9 cellular contexts compared by ENCODE assay signal in the genomic region with DNA sequence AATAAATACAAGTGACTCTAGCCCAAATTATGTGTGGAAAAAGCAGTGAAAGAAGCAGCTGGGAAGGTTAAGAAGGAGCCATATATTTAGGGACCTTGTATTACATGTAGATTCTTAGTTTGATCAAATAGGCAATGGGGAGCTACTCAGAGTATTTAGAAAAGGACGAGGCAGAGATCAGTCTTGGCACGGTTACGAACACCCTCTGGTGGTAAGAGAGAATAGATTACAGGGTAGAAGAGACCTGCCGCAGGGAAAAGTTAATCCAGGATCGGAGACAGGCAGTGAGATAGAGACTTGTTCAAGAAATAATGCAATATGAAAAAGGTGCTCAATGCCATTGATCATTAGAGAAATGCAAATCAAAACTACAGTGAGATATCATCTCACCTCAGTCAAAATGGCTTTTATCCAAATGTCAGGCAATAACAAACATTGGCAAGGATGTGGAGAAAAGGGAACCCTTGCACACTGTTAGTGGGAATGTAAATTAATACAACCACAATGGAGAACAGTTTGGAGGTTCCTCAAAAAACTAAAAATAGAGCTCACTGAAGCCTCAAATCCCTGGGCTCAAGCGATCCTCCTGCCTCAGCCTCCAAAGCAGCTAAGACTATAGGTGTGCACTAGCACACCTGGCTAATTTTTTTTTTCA. TPM values are rescaled to one million over a fixed set of nuclear protein-coding genes. Genes with fewer than 3 reads are reported as not detected.
A peak's percentile ranks its signal among the peaks of the same experiment; 100 is the strongest.
DNase-seq lines count a peak whose midpoint lies in the region; ATAC-seq, FAIRE-seq and TF ChIP-seq lines count a peak whose summit lies in the region.
"Had no signal": no experiment of that assay in that cellular context is flagged by ENCODE, and none has a peak within 500 bp of the region (broad histone marks: within the 10 kb centered on the region; RNA-seq: fewer than 3 reads in every experiment).

No MANE protein-coding gene starts in this region.

- peak; percentile 44 for DNase-seq in HEK293T (ENCODE audit: extremely low spot score)
- peak; percentile 30 for DNase-seq in astrocyte (ENCODE audit: low read depth)
- peak; percentile 23 for DNase-seq in keratinocyte (ENCODE audit: low read depth, low spot score)
- no peak for DNase-seq in RWPE1 (ENCODE audit: low spot score)
- no peak for DNase-seq in activated CD4-positive, alpha-beta T cell treated with anti-CD3 and anti-CD28 coated beads, Interleukin-2, amount 10 ng/mL, durations not matched to agents 7 days and 5 days

- H3K9me3 ChIP-seq in astrocyte (ENCODE audit: insufficient read depth, low read depth, low read length), result no peaks in the 10 kb centered on the region
- no peaks in the 10 kb centered on the region for H3K9me3 ChIP-seq in keratinocyte (ENCODE audit: control insufficient read depth, low read depth, low read length)

- POLR2A ChIA-PET in HEK293T (lab: Yijun Ruan, JAX) (interaction anchor here (1.0 kb wide), 1 partner anchor 326 kb away, joined by 3 read pairs; the partner anchor contains the start of gene HSDL2), RWPE1 (lab: Yijun Ruan, JAX; ENCODE audit: low non-redundant PET) (no interaction called here)
- POLR2A ChIA-PET in activated CD4-positive, alpha-beta T cell treated with anti-CD3 and anti-CD28 coated beads, Interleukin-2, amount 10 ng/mL, durations not matched to agents 7 days and 5 days (lab: Charles Lee), result no interaction called here

- no peak overlapping the region for H3K27ac ChIP-seq in 22Rv1
- no peak overlapping the region for H3K27ac ChIP-seq in astrocyte (ENCODE audit: low read depth, low read length)
- no peak overlapping the region for H3K27ac ChIP-seq in keratinocyte (ENCODE audit: control insufficient read depth, insufficient read depth, low read length)
- no peak overlapping the region for H3K27ac ChIP-seq in RWPE1

- H3K36me3 ChIP-seq in astrocyte (ENCODE audit: insufficient read depth, low read length) (peaks cover 2% of the 10 kb centered on the region), keratinocyte (ENCODE audit: control insufficient read depth in 2 of 2, extremely low read depth in 1 of 2, insufficient read depth in 2 of 2, low read length in 2 of 2) (peaks cover 0 to 2% of the 10 kb centered on the region in 2 experiments)

- no peaks in the 10 kb centered on the region for H3K9me3 Mint-ChIP-seq in astrocyte (ENCODE audit: unreplicated experiment)
- no peaks in the 10 kb centered on the region for H3K9me3 Mint-ChIP-seq in activated CD4-positive, alpha-beta T cell treated with anti-CD3 and anti-CD28 coated beads, Interleukin-2, amount 10 ng/mL, durations not matched to agents 7 days and 5 days

- H3K79me2 ChIP-seq in astrocyte (ENCODE audit: insufficient read depth, low read length) (peaks cover 20% of the 10 kb centered on the region), keratinocyte (ENCODE audit: control insufficient read depth, insufficient read depth, low read length) (no peaks in the 10 kb centered on the region)

- no peak for ATAC-seq in GM19023 (IDR thresholded peaks at IDR 0.05; ENCODE audit: unreplicated experiment)
- ATAC-seq in HG02610 (IDR thresholded peaks at IDR 0.05; ENCODE audit: unreplicated experiment), result no peak

- H3K4me2 ChIP-seq in astrocyte (ENCODE audit: low read length) (no peak overlapping the region), keratinocyte (ENCODE audit: control insufficient read depth, extremely low read depth, insufficient read depth, low read depth, low read length) (no peak overlapping the region)

- H3K27me3 ChIP-seq in astrocyte (ENCODE audit: insufficient read depth, low read length), result no peaks in the 10 kb centered on the region
- no peaks in the 10 kb centered on the region for H3K27me3 ChIP-seq in keratinocyte (ENCODE audit: control insufficient read depth, extremely low read depth, insufficient read depth, low read length)

- no peaks in the 10 kb centered on the region for H3K36me3 Mint-ChIP-seq in astrocyte (ENCODE audit: low read depth, unreplicated experiment)
- peaks cover 27% of the 10 kb centered on the region for H3K36me3 Mint-ChIP-seq in activated CD4-positive, alpha-beta T cell treated with anti-CD3 and anti-CD28 coated beads, Interleukin-2, amount 10 ng/mL, durations not matched to agents 7 days and 5 days (ENCODE audit: low read depth)

- H4K20me1 ChIP-seq in astrocyte (ENCODE audit: insufficient read depth, low read length) (peaks cover 11% of the 10 kb centered on the region), keratinocyte (ENCODE audit: control insufficient read depth, extremely low read depth, insufficient read depth, low read length) (no peaks in the 10 kb centered on the region)

- TF ChIP-seq CTCF in 22Rv1 (IDR thresholded peaks at IDR 0.05) (peak; percentile 22), astrocyte (IDR thresholded peaks at IDR 0.05; ENCODE audit: insufficient read depth, low read depth, low read length) (peak; percentile 45), keratinocyte (optimal IDR thresholded peaks at IDR 0.05 in 1 of 3, IDR thresholded peaks at IDR 0.05 in 1 of 3, conservative IDR thresholded peaks at IDR 0.05 in 1 of 3; ENCODE audit: extremely low read depth in 1 of 3, insufficient read depth in 2 of 3, low read length in 3 of 3) (peak; percentile 53 to 66 (median 58)), RWPE1 (conservative IDR thresholded peaks at IDR 0.05; ENCODE audit: low read depth) (no peak)

- FAIRE-seq in astrocyte (lab: Jason Lieb, UNC) (peak; percentile 65), keratinocyte (lab: Jason Lieb, UNC) (peak; percentile 94)

- H3K9ac ChIP-seq in astrocyte (ENCODE audit: low read length) (no peak overlapping the region), keratinocyte (ENCODE audit: control insufficient read depth, extremely low read depth, insufficient read depth, low read length) (no peak overlapping the region)

- no peak overlapping the region for H3K4me3 Mint-ChIP-seq in astrocyte (ENCODE audit: unreplicated experiment)
- H3K4me3 Mint-ChIP-seq in activated CD4-positive, alpha-beta T cell treated with anti-CD3 and anti-CD28 coated beads, Interleukin-2, amount 10 ng/mL, durations not matched to agents 7 days and 5 days, result no peak overlapping the region
- H3K4me3 Mint-ChIP-seq: activated naive CD8-positive, alpha-beta T cell had no signal

- dilution Hi-C loops in keratinocyte (cut with MboI; ENCODE audit: extremely low pct_ligation_motif_present, low sequenced_read_pairs), result no loop called here

- H3K27ac Mint-ChIP-seq in astrocyte (ENCODE audit: unreplicated experiment), result no peak overlapping the region
- H3K27ac Mint-ChIP-seq in activated CD4-positive, alpha-beta T cell treated with anti-CD3 and anti-CD28 coated beads, Interleukin-2, amount 10 ng/mL, durations not matched to agents 7 days and 5 days, result no peak overlapping the region
- H3K27ac Mint-ChIP-seq: activated naive CD8-positive, alpha-beta T cell had no signal

- H3K4me1 Mint-ChIP-seq in astrocyte (ENCODE audit: low read depth, unreplicated experiment), result no peaks in the 10 kb centered on the region
- peaks cover 15% of the 10 kb centered on the region for H3K4me1 Mint-ChIP-seq in activated CD4-positive, alpha-beta T cell treated with anti-CD3 and anti-CD28 coated beads, Interleukin-2, amount 10 ng/mL, durations not matched to agents 7 days and 5 days

- no peaks in the 10 kb centered on the region for H3K27me3 Mint-ChIP-seq in astrocyte (ENCODE audit: low read depth, unreplicated experiment)
- no peaks in the 10 kb centered on the region for H3K27me3 Mint-ChIP-seq in activated CD4-positive, alpha-beta T cell treated with anti-CD3 and anti-CD28 coated beads, Interleukin-2, amount 10 ng/mL, durations not matched to agents 7 days and 5 days
- H3K27me3 Mint-ChIP-seq: activated naive CD8-positive, alpha-beta T cell had no signal

- CTCF ChIA-PET in HEK293T (lab: Yijun Ruan, JAX) (interaction anchor here (0.6 to 1.1 kb wide), 3 partner anchors 9 to 123 kb away, joined by 3 to 4 read pairs (median 3); no protein-coding TSS in a partner anchor), RWPE1 (lab: Yijun Ruan, JAX) (interaction anchor here (0.5 to 0.6 kb wide), 2 partner anchors 274 to 1688 kb away, joined by 3 read pairs; no protein-coding TSS in a partner anchor)
- CTCF ChIA-PET in activated CD4-positive, alpha-beta T cell treated with anti-CD3 and anti-CD28 coated beads, Interleukin-2, amount 10 ng/mL, durations not matched to agents 7 days and 5 days (lab: Charles Lee), result interaction anchor here (0.6 kb wide), 1 partner anchor 41 kb away, joined by 3 read pairs; no protein-coding TSS in a partner anchor

- H3K9me1 ChIP-seq in keratinocyte (ENCODE audit: control insufficient read depth, extremely low read depth, insufficient read depth, low read length), result no peaks in the 10 kb centered on the region

- no peak overlapping the region for H3K4me3 ChIP-seq in astrocyte (ENCODE audit: insufficient read depth, low read depth, low read length)
- H3K4me3 ChIP-seq in keratinocyte (ENCODE audit: control insufficient read depth in 2 of 3, extremely low read depth in 1 of 3, insufficient read depth in 2 of 3, low read depth in 1 of 3, low read length in 3 of 3), result no peak overlapping the region

- H3K4me1 ChIP-seq in astrocyte (ENCODE audit: insufficient read depth, low read length), result no peaks in the 10 kb centered on the region
- no peaks in the 10 kb centered on the region for H3K4me1 ChIP-seq in keratinocyte (ENCODE audit: control insufficient read depth, extremely low read depth, insufficient read depth, low read length)

- H2AFZ ChIP-seq in astrocyte (ENCODE audit: low read depth, low read length), result no peak overlapping the region
- no peak overlapping the region for H2AFZ ChIP-seq in keratinocyte (ENCODE audit: control insufficient read depth, low read length)

RNA-seq across cellular contexts. Expression of gene INIP, which starts 12.0 kb away (rescaled TPM):
- 22.0 and 23.1 TPM in 2 replicates for total RNA-seq in astrocyte
- polyA plus RNA-seq in keratinocyte, result 11.6 to 22.0 TPM (median 17.5 TPM) in 3 replicates
- 9.3 TPM for polyA plus RNA-seq in keratinocyte (2011; ENCODE audit: low read depth)
- polyA plus RNA-seq in keratinocyte (2011; cell fraction: cytosol; rRNA removed), result 10.7 and 20.6 TPM in 2 replicates
- 10.9 and 14.9 TPM in 2 replicates for polyA plus RNA-seq in keratinocyte (2011; cell fraction: nucleus; rRNA removed)
- polyA plus RNA-seq in keratinocyte (2012; ENCODE audit: low replicate concordance), result 9.0 and 14.0 TPM in 2 replicates
- 8.2 to 25.2 TPM (median 10.9 TPM) in 3 replicates for polyA minus RNA-seq in keratinocyte
- polyA minus RNA-seq in keratinocyte (2011; cell fraction: cytosol; rRNA and poly(A)+ RNA removed), result 10.7 TPM
- 4.5 and 9.8 TPM in 2 replicates for polyA minus RNA-seq in keratinocyte (2011; cell fraction: nucleus; rRNA and poly(A)+ RNA removed)
- total RNA-seq in activated CD4-positive, alpha-beta T cell treated with anti-CD3 and anti-CD28 coated beads, Interleukin-2, amount 10 ng/mL, durations not matched to agents 7 days and 5 days, result 10 to 100 TPM; 40.3 to 46.5 TPM

RNA-seq across cellular contexts. Expression of gene SNX30, which starts 44.7 kb away (rescaled TPM):
- 12.8 and 14.4 TPM in 2 replicates for total RNA-seq in astrocyte
- 6.6 to 9.4 TPM (median 9.0 TPM) in 3 replicates for polyA plus RNA-seq in keratinocyte
- 6.4 TPM for polyA plus RNA-seq in keratinocyte (2011; ENCODE audit: low read depth)
- polyA plus RNA-seq in keratinocyte (2011; cell fraction: cytosol; rRNA removed), result 5.8 and 8.0 TPM in 2 replicates
- 17.7 and 18.7 TPM in 2 replicates for polyA plus RNA-seq in keratinocyte (2011; cell fraction: nucleus; rRNA removed)
- 4.7 and 8.2 TPM in 2 replicates for polyA plus RNA-seq in keratinocyte (2012; ENCODE audit: low replicate concordance)
- 8.5 to 19.3 TPM (median 14.0 TPM) in 3 replicates for polyA minus RNA-seq in keratinocyte
- 8.4 TPM for polyA minus RNA-seq in keratinocyte (2011; cell fraction: cytosol; rRNA and poly(A)+ RNA removed)
- polyA minus RNA-seq in keratinocyte (2011; cell fraction: nucleus; rRNA and poly(A)+ RNA removed), result 11.0 and 23.2 TPM in 2 replicates
- 1 to 10 TPM; 6.9 to 7.4 TPM for total RNA-seq in activated CD4-positive, alpha-beta T cell treated with anti-CD3 and anti-CD28 coated beads, Interleukin-2, amount 10 ng/mL, durations not matched to agents 7 days and 5 days

Comparison
In these comparisons a context has a peak if more than half of its experiments do, and no peak if none do; other contexts are left out.
1. DNase-seq: peak in HEK293T (single experiment), astrocyte (single experiment) and keratinocyte (single experiment); none in RWPE1 (single experiment) and activated CD4-positive, alpha-beta T cell treated with anti-CD3 and anti-CD28 coated beads, Interleukin-2, amount 10 ng/mL, durations not matched to agents 7 days and 5 days (single experiment).